In the genomic region with DNA sequence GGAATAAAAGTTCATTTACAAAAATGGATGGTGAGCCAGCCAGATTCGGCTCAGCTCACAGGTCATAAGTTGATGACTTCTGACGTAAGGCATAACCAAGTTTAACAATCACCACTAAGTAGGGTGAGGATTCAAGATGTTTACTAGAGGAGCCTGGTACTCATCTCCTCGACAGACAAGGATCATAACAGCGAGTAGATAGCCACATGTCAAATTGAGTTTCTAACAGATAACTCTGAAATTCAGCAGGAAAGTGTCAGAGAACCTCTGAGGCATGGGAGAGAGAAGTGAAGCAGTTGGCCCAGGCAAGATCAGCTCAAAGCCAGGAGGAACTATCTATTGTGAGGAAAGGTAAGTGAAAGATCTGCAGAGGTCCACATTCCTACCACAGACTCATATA, we compare ENCODE assay signal across 27 cellular contexts.
"Had no signal": no experiment of that assay in that cellular context is flagged by ENCODE, and none has a peak within 500 bp of the region (broad histone marks: within the 10 kb centered on the region; RNA-seq: fewer than 3 reads in every experiment).

No MANE protein-coding gene starts in this region.

- H3K4me1 ChIP-seq: colonic mucosa, esophagus squamous epithelium, gastroesophageal sphincter, heart right ventricle had no signal

- DNase-seq: activated CD4-positive, alpha-beta memory T cell treated with anti-CD3 and anti-CD28 coated beads for 36 hours; activated CD4-positive, alpha-beta T cell treated with anti-CD3 and anti-CD28 coated beads for 36 hours; activated CD4-positive, alpha-beta T cell treated with anti-CD3 and anti-CD28 coated beads, Interleukin-2, amount 10 ng/mL, durations not matched to agents 24 days and 14 days; activated CD4-positive, CD25-positive, alpha-beta regulatory T cell; activated CD4-positive, CD25-positive, alpha-beta regulatory T cell treated with anti-CD3 and anti-CD28 coated beads, Interleukin-2, amount 50 U/mL, for 72 hours; activated CD8-positive, alpha-beta memory T cell treated with anti-CD3 and anti-CD28 coated beads for 24 hours; activated effector memory CD4-positive, alpha-beta T cell treated with Interleukin-2 at 50 U/mL for 16 hours; activated naive CD4-positive, alpha-beta T cell treated with anti-CD3 and anti-CD28 coated beads, Interleukin-2, amount 10 ng/mL, durations not matched to agents 7 days and 5 days; activated naive CD8-positive, alpha-beta T cell treated with anti-CD3 and anti-CD28 coated beads, Interleukin-2, amount 10 ng/mL, durations not matched to agents 7 days and 5 days; activated T-cell treated with anti-CD3 and anti-CD28 coated beads, Interleukin-2, amount 50 U/mL, for 4 hours; amniotic stem cell; anterior cingulate cortex; brain microvascular endothelial cell; caudate nucleus; cerebellar nuclear complex; colonic mucosa; effector CD8-positive, alpha-beta T cell; esophagus squamous epithelium; foreskin melanocyte; heart right ventricle; T-helper 2 cell had no signal

- FAIRE-seq: astrocyte, endometrium, endothelial cell of umbilical vein had no signal

- H3K4me1 Mint-ChIP-seq: activated CD4-positive, alpha-beta T cell treated with anti-CD3 and anti-CD28 coated beads for 36 hours; activated CD4-positive, alpha-beta T cell treated with anti-CD3 and anti-CD28 coated beads, Interleukin-2, amount 10 ng/mL, durations not matched to agents 24 days and 14 days; activated naive CD4-positive, alpha-beta T cell treated with anti-CD3 and anti-CD28 coated beads, Interleukin-2, amount 10 ng/mL, durations not matched to agents 7 days and 5 days; activated T-helper 17 cell treated with anti-CD3 and anti-CD28 coated beads, Interleukin-2, amount 50 U/mL, for 72 hours had no signal

- H3K4me3 ChIP-seq: colonic mucosa, esophagus squamous epithelium, gastroesophageal sphincter, heart right ventricle had no signal

- H3K9me3 ChIP-seq: colonic mucosa, esophagus squamous epithelium had no signal

- ATAC-seq: activated CD4-positive, alpha-beta T cell treated with anti-CD3 and anti-CD28 coated beads for 36 hours; activated T-cell treated with anti-CD3 and anti-CD28 coated beads, Interleukin-2, amount 50 U/mL, for 4 hours; activated T-helper 17 cell treated with anti-CD3 and anti-CD28 coated beads, Interleukin-2, amount 50 U/mL, for 72 hours; gastroesophageal sphincter; heart right ventricle had no signal

- H3K36me3 ChIP-seq: brain microvascular endothelial cell, colonic mucosa, esophagus squamous epithelium, gastroesophageal sphincter, heart right ventricle had no signal

- H3K4me3 Mint-ChIP-seq: activated CD4-positive, alpha-beta memory T cell treated with anti-CD3 and anti-CD28 coated beads for 36 hours; activated CD4-positive, alpha-beta T cell treated with anti-CD3 and anti-CD28 coated beads for 36 hours; activated CD4-positive, alpha-beta T cell treated with anti-CD3 and anti-CD28 coated beads, Interleukin-2, amount 10 ng/mL, durations not matched to agents 24 days and 14 days; activated naive CD4-positive, alpha-beta T cell treated with anti-CD3 and anti-CD28 coated beads, Interleukin-2, amount 10 ng/mL, durations not matched to agents 7 days and 5 days; activated naive CD8-positive, alpha-beta T cell treated with anti-CD3 and anti-CD28 coated beads, Interleukin-2, amount 10 ng/mL, durations not matched to agents 7 days and 5 days; activated T-cell treated with anti-CD3 and anti-CD28 coated beads, Interleukin-2, amount 50 U/mL, for 4 hours; activated T-helper 17 cell treated with anti-CD3 and anti-CD28 coated beads, Interleukin-2, amount 50 U/mL, for 72 hours had no signal

- H3K27me3 Mint-ChIP-seq: activated CD4-positive, alpha-beta memory T cell treated with anti-CD3 and anti-CD28 coated beads for 36 hours; activated CD4-positive, alpha-beta T cell treated with anti-CD3 and anti-CD28 coated beads for 36 hours; activated CD4-positive, alpha-beta T cell treated with anti-CD3 and anti-CD28 coated beads, Interleukin-2, amount 10 ng/mL, durations not matched to agents 24 days and 14 days; activated naive CD4-positive, alpha-beta T cell treated with anti-CD3 and anti-CD28 coated beads, Interleukin-2, amount 10 ng/mL, durations not matched to agents 7 days and 5 days; activated naive CD8-positive, alpha-beta T cell treated with anti-CD3 and anti-CD28 coated beads, Interleukin-2, amount 10 ng/mL, durations not matched to agents 7 days and 5 days; activated T-helper 17 cell treated with anti-CD3 and anti-CD28 coated beads, Interleukin-2, amount 50 U/mL, for 72 hours had no signal

- H3K27ac ChIP-seq: brain microvascular endothelial cell, colonic mucosa, epithelial cell of prostate, esophagus squamous epithelium, gastroesophageal sphincter, heart right ventricle had no signal

- H3K27me3 ChIP-seq: brain microvascular endothelial cell, colonic mucosa, esophagus squamous epithelium, gastroesophageal sphincter, heart right ventricle had no signal

- H3K27ac Mint-ChIP-seq: activated CD4-positive, alpha-beta memory T cell treated with anti-CD3 and anti-CD28 coated beads for 36 hours; activated CD4-positive, alpha-beta T cell treated with anti-CD3 and anti-CD28 coated beads for 36 hours; activated CD4-positive, alpha-beta T cell treated with anti-CD3 and anti-CD28 coated beads, Interleukin-2, amount 10 ng/mL, durations not matched to agents 24 days and 14 days; activated naive CD4-positive, alpha-beta T cell treated with anti-CD3 and anti-CD28 coated beads, Interleukin-2, amount 10 ng/mL, durations not matched to agents 7 days and 5 days; activated naive CD8-positive, alpha-beta T cell treated with anti-CD3 and anti-CD28 coated beads, Interleukin-2, amount 10 ng/mL, durations not matched to agents 7 days and 5 days; activated T-helper 17 cell treated with anti-CD3 and anti-CD28 coated beads, Interleukin-2, amount 50 U/mL, for 72 hours had no signal
